20 cellular contexts compared by ENCODE assay signal in the genomic region with DNA sequence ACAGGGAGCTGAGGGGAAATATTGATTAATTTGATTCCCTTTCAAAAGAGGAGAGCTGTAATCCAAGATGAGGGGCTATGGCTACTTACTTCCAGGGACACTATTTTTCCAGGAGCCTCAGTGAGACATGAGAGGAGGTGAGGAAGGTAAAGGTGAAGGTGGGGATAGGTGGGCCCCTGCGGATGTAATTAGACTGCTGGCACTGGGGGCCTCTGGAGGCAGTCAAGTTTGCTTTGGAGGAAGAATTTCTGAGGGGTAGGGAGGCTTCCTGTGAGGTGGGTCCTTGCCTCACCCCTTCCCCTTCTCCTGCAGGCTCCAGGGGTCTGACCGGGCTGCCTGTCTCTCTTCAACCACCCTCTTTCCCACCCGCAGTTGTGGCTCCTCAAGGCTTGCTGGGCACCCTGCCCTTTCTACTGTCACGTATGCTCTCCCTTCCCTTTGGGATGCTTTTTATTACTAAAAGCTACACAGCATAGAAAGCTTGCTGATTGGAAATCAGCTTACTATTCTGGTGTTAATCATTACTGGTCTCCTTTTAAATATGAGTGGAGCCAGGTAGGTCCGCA. TPM values are rescaled to one million over a fixed set of nuclear protein-coding genes. Genes with fewer than 3 reads are reported as not detected.
DNase-seq lines count a peak whose midpoint lies in the region; ATAC-seq and TF ChIP-seq lines count a peak whose summit lies in the region.
"Had no signal": no experiment of that assay in that cellular context is flagged by ENCODE, and none has a peak within 500 bp of the region (broad histone marks: within the 10 kb centered on the region; RNA-seq: fewer than 3 reads in every experiment).

No MANE protein-coding gene starts in this region.

- no peak for TF ChIP-seq CTCF in Peyer's patch (IDR thresholded peaks at IDR 0.05)
- TF ChIP-seq CTCF in stomach (IDR thresholded peaks at IDR 0.05), result no peak

- H3K36me3 ChIP-seq in Peyer's patch, result no peaks in the 10 kb centered on the region
- no peaks in the 10 kb centered on the region for H3K36me3 ChIP-seq in esophagus (ENCODE audit: control insufficient read depth in 2 of 2, insufficient read depth in 2 of 2, low read length in 1 of 2)
- H3K36me3 ChIP-seq in muscle layer of colon (ENCODE audit: insufficient read depth, low read length), result no peaks in the 10 kb centered on the region
- no peaks in the 10 kb centered on the region for H3K36me3 ChIP-seq in stomach
- H3K36me3 ChIP-seq: cardiac muscle cell had no signal

- 58 to 74% methylated on average over 5 of the region's 5 CpGs for WGBS in esophagus, 2 donors
- WGBS in stomach, 5 donors, result 33 to 67% (median 54%) methylated on average over 5 of the region's 5 CpGs

- no peak for TF ChIP-seq POLR2A in Peyer's patch (IDR thresholded peaks at IDR 0.05)
- no peak for TF ChIP-seq POLR2A in stomach (IDR thresholded peaks at IDR 0.05)
- no peak for TF ChIP-seq POLR2A in erythroblast (IDR thresholded peaks at IDR 0.05; ENCODE audit: low read length)

- no peaks in the 10 kb centered on the region for H3K27me3 ChIP-seq in Peyer's patch
- H3K27me3 ChIP-seq in esophagus (ENCODE audit: control insufficient read depth in 1 of 2, insufficient read depth in 2 of 2, low read length in 2 of 2), result no peaks in the 10 kb centered on the region
- H3K27me3 ChIP-seq in muscle layer of colon (ENCODE audit: control insufficient read depth in 1 of 2, insufficient read depth in 2 of 2, low read length in 2 of 2), result no peaks in the 10 kb centered on the region
- no peaks in the 10 kb centered on the region for H3K27me3 ChIP-seq in stomach
- H3K27me3 ChIP-seq: cardiac muscle cell had no signal

- DNase-seq in Peyer's patch (no peak), stomach (no peak), dermis blood vessel endothelial cell (no peak), erythroblast (lab: John Stamatoyannopoulos, UW) (no peak)
- no peak for DNase-seq in stimulated activated naive CD4-positive, alpha-beta T cell treated with Interleukin-2 at 50 U/mL for 16 hours (lab: John Stamatoyannopoulos, UW)
- DNase-seq: activated T-cell treated with anti-CD3 and anti-CD28 coated beads, Interleukin-2, amount 50 U/mL, for 1 hour; Caco-2; H9; NCI-H1694; NCI-H524 treated with DMSO at 0.1 percent for 48 hours; stimulated activated CD4-positive, alpha-beta T cell treated with anti-CD3 and anti-CD28 coated beads, Interleukin-4, amount 100 ng/mL, for 24 hours had no signal

- no peak for TF ChIP-seq EP300 in stomach (IDR thresholded peaks at IDR 0.05)

- ATAC-seq in GM21447 (IDR thresholded peaks at IDR 0.05; ENCODE audit: unreplicated experiment), result no peak
- ATAC-seq: GM12878 had no signal

- H3K4me3 ChIP-seq in Peyer's patch (no peak overlapping the region), esophagus (ENCODE audit: low read depth in 1 of 2, low read length in 2 of 2) (no peak overlapping the region), muscle layer of colon (ENCODE audit: low read depth in 1 of 2, low read length in 2 of 2) (peak overlapping the region; percentile 15 to 26), stomach (peak overlapping the region in 1 of 4 donors; percentile 11)
- H3K4me3 ChIP-seq: cardiac muscle cell, GM12878, SK-N-MC had no signal

- peak overlapping the region; percentile 12 for H3K9ac ChIP-seq in muscle layer of colon (ENCODE audit: low read length)

- H3K27ac ChIP-seq in Peyer's patch (peak overlapping the region in 3 of 4 donors; percentile 33 to 75 (median 51)), esophagus (ENCODE audit: low read depth in 2 of 2, low read length in 1 of 2) (peak overlapping the region; percentile 74 to 80), muscle layer of colon (ENCODE audit: low read depth, low read length) (peak overlapping the region; percentile 85), stomach (peak overlapping the region; percentile 23 to 83 (median 80))
- H3K27ac ChIP-seq: cardiac muscle cell, SK-N-MC had no signal

- intact Hi-C loops in stomach (cut with DNase I; ENCODE audit: low total_unique reads), result no loop called here

- peaks cover 0 to 11% (median 0%) of the 10 kb centered on the region in 4 donors for H3K4me1 ChIP-seq in Peyer's patch
- H3K4me1 ChIP-seq in esophagus (ENCODE audit: control insufficient read depth in 2 of 2, insufficient read depth in 2 of 2, low read length in 1 of 2), result peaks cover 3% of the 10 kb centered on the region in 2 donors
- H3K4me1 ChIP-seq in muscle layer of colon (ENCODE audit: insufficient read depth, low read length), result peaks cover 49% of the 10 kb centered on the region
- H3K4me1 ChIP-seq in stomach, result peaks cover 7 to 64% (median 40%) of the 10 kb centered on the region in 4 donors
- H3K4me1 ChIP-seq: Caco-2 had no signal

- H3K9me3 ChIP-seq in Peyer's patch (no peaks in the 10 kb centered on the region), esophagus (ENCODE audit: control insufficient read depth in 2 of 2, insufficient read depth in 1 of 2, low read depth in 1 of 2, low read length in 1 of 2) (no peaks in the 10 kb centered on the region), muscle layer of colon (ENCODE audit: low read length) (no peaks in the 10 kb centered on the region), stomach (no peaks in the 10 kb centered on the region)
- H3K9me3 ChIP-seq: Caco-2 had no signal

RNA-seq across cellular contexts. Expression of a gene that starts 22.5 kb away (rescaled TPM):
- total RNA-seq in Peyer's patch, result 1 to 10 TPM; 1.8 to 9.1 (median 6.3) TPM
- polyA plus RNA-seq in esophagus, result 1 to 10 TPM in 1 of 2 donors, under 1 TPM in 1; 0.71 to 1.1 TPM
- 10 to 100 TPM in 3 of 5 donors, 1 to 10 TPM in 2; 7.0 to 23.6 (median 18.5) TPM for total RNA-seq in stomach
- 1 to 10 TPM; 1.2 to 4.0 (median 2.4) TPM for polyA plus RNA-seq in stomach
- total RNA-seq in dermis blood vessel endothelial cell, result 0.09 TPM in 1 of 2 replicates, not detected in the other
- total RNA-seq: glomerular endothelial cell, HT1080, OCI-LY7 had no signal
- polyA plus RNA-seq: GM12878 had no signal

Comparison
In these comparisons a context has a peak if more than half of its experiments do, and no peak if none do; other contexts are left out.
1. H3K4me3 ChIP-seq: peak in muscle layer of colon (2 of 2); none in Peyer's patch (0 of 4) and esophagus (0 of 2).
2. Peak in every context shown above with its lines, with median percentiles within 50 percentile points of each other: H3K27ac ChIP-seq.